In genomic region chr3:169026543-169027181, GRCh38 we compare ENCODE assay signal across 10 cellular contexts.
DNase-seq lines count a peak whose midpoint lies in the region; ATAC-seq and TF ChIP-seq lines count a peak whose summit lies in the region.
"Had no signal": no experiment of that assay in that cellular context is flagged by ENCODE, and none has a peak within 500 bp of the region (broad histone marks: within the 10 kb centered on the region; RNA-seq: fewer than 3 reads in every experiment).

No MANE protein-coding gene starts in this region.

- no peak overlapping the region for H3K4me3 ChIP-seq in HAP-1
- H3K4me3 ChIP-seq: body of pancreas had no signal

- no peaks in the 10 kb centered on the region for H3K36me3 ChIP-seq in HAP-1 (replicated peaks)

- DNase-seq in AG09319 (ENCODE audit: extremely low read depth, low read depth) = peak; percentile 89
- DNase-seq in LHCN-M2 (ENCODE audit: low read depth) = peak; percentile 93
- DNase-seq in astrocyte of the hippocampus (ENCODE audit: low read depth, low spot score) = peak; percentile 92
- peak; percentile 77 for DNase-seq in kidney glomerular epithelial cell (lab: John Stamatoyannopoulos, UW)
- DNase-seq in HAP-1 (ENCODE audit: low spot score in 2 of 2) = no peak
- DNase-seq in islet precursor cell = no peak
- DNase-seq: body of pancreas had no signal

- in situ Hi-C loops in HAP-1 (cut with MboI; ENCODE audit: low sequenced_read_pairs) = no loop called here

- ATAC-seq in HG02884 (IDR thresholded peaks at IDR 0.05; ENCODE audit: unreplicated experiment) (no peak), GM21723 (IDR thresholded peaks at IDR 0.05; ENCODE audit: unreplicated experiment) (no peak)
- ATAC-seq: body of pancreas, sciatic nerve had no signal

- H3K9me3 ChIP-seq in HAP-1 = no peaks in the 10 kb centered on the region
- H3K9me3 ChIP-seq: body of pancreas had no signal

- peaks cover 24% of the 10 kb centered on the region for H3K4me1 ChIP-seq in HAP-1
- H3K4me1 ChIP-seq: body of pancreas had no signal

- no peak for TF ChIP-seq CTCF in AG09319 (IDR thresholded peaks at IDR 0.05; ENCODE audit: low read depth, low read length)

- H3K27me3 ChIP-seq in HAP-1 (ENCODE audit: low read depth) = no peaks in the 10 kb centered on the region
- H3K27me3 ChIP-seq: body of pancreas had no signal

Comparison
In these comparisons a context has a peak if more than half of its experiments do, and no peak if none do; other contexts are left out.
1. DNase-seq: peak in AG09319 (single experiment), LHCN-M2 (single experiment), astrocyte of the hippocampus (single experiment) and kidney glomerular epithelial cell (single experiment); none in HAP-1 (0 of 2) and islet precursor cell (single experiment).